3 cellular contexts compared by ENCODE assay signal in genomic region chr20:43320536-43320935, GRCh38.
TF ChIP-seq lines count a peak whose summit lies in the region.

No MANE protein-coding gene starts in this region.

TF ChIP-seq in HEK293, 187 proteins besides CTCF, POLR2A, EP300 and RAD21 (continued from another document):
- TF ChIP-seq ZFP3 (tag by site-specific recombination; IDR thresholded peaks at IDR 0.05; ENCODE audit: low read depth) (no peak), REST (tag by site-specific recombination; IDR thresholded peaks at IDR 0.05) (peak; percentile 81)

TF ChIP-seq in GM12878, 131 proteins besides CTCF, POLR2A, EP300 and RAD21:
- peak; percentile 61; the same call in 1 of the 2 replicates for TF ChIP-seq REST (IDR thresholded peaks at IDR 0.05; ENCODE audit: low read depth, low read length)
- TF ChIP-seq IKZF1 (conservative IDR thresholded peaks at IDR 0.05) = no peak

TF ChIP-seq in liver, 16 proteins besides CTCF, POLR2A, EP300 and RAD21:
- TF ChIP-seq REST (IDR thresholded peaks at IDR 0.05) (peak; percentile 86), FOXA2 (IDR thresholded peaks at IDR 0.05) (no peak), HNF4A (conservative IDR thresholded peaks at IDR 0.05) (no peak), ZBTB33 (IDR thresholded peaks at IDR 0.05) (no peak), RXRA (IDR thresholded peaks at IDR 0.05) (no peak), ATF3 (IDR thresholded peaks at IDR 0.05) (no peak), SP1 (IDR thresholded peaks at IDR 0.05) (no peak), HNF4G (IDR thresholded peaks at IDR 0.05) (no peak)
